32 cellular contexts compared by ENCODE assay signal in genomic region chr17:57794841-57795240, GRCh38. TPM values are rescaled to one million over a fixed set of nuclear protein-coding genes. Genes with fewer than 3 reads are reported as not detected.
"Had no signal": no experiment of that assay in that cellular context is flagged by ENCODE, and none has a peak within 500 bp of the region (broad histone marks: within the 10 kb centered on the region; RNA-seq: fewer than 3 reads in every experiment).

No MANE protein-coding gene starts in this region.

- H3K9me3 ChIP-seq: left ventricle myocardium inferior, neutrophil, sigmoid colon, spleen, suprapubic skin, thoracic aorta, tibial artery, upper lobe of right lung had no signal

- H3K9me3 Mint-ChIP-seq: immature natural killer cell; natural killer cell; stimulated activated effector memory CD8-positive, alpha-beta T cell treated with anti-CD3 and anti-CD28 coated beads, Interleukin-12 subunit alpha, Interleukin-12 subunit beta, amount 100 ng/mL, for 72 hours; stimulated activated naive CD8-positive, alpha-beta T cell treated with anti-CD3 and anti-CD28 coated beads, Interleukin-15, Interleukin-2, amounts not matched to agents 100 ng/mL and 50 ng/mL, for 24 hours had no signal

- H3K4me3 ChIP-seq: left ventricle myocardium inferior, lung, neural progenitor cell, sigmoid colon, spleen, suprapubic skin, thoracic aorta, tibial artery, upper lobe of right lung had no signal

- H3K27ac ChIP-seq: left ventricle myocardium inferior, neural progenitor cell, neutrophil, sigmoid colon, spleen, suprapubic skin, thoracic aorta, tibial artery, upper lobe of right lung had no signal

- DNase-seq: hypothalamus; immature natural killer cell; left ventricle myocardium inferior; mesendoderm; naive B cell; natural killer cell; nephron progenitor cell; occipital lobe; right cardiac atrium; sigmoid colon; small intestine; spleen; stimulated activated CD4-positive, alpha-beta T cell treated with anti-CD3 and anti-CD28 coated beads, Interleukin-4, amount 100 ng/mL, for 24 hours; tibial artery; trophoblast cell; upper lobe of right lung had no signal

- ATAC-seq: natural killer cell; right cardiac atrium; stimulated activated effector memory CD8-positive, alpha-beta T cell treated with anti-CD3 and anti-CD28 coated beads, Interleukin-12 subunit alpha, Interleukin-12 subunit beta, amount 100 ng/mL, for 72 hours; upper lobe of right lung had no signal

- H3K27ac Mint-ChIP-seq: immature natural killer cell; mesothelial cell of epicardium; naive B cell; natural killer cell; nephron progenitor cell; neural progenitor cell; progenitor cell of endocrine pancreas; stimulated activated effector memory CD8-positive, alpha-beta T cell treated with anti-CD3 and anti-CD28 coated beads, Interleukin-12 subunit alpha, Interleukin-12 subunit beta, amount 100 ng/mL, for 72 hours; stimulated activated naive CD8-positive, alpha-beta T cell treated with anti-CD3 and anti-CD28 coated beads, Interleukin-15, Interleukin-2, amounts not matched to agents 100 ng/mL and 50 ng/mL, for 24 hours had no signal

- H3K27me3 ChIP-seq: neural progenitor cell, sigmoid colon, spleen had no signal

- H3K36me3 ChIP-seq: left ventricle myocardium inferior, neural progenitor cell, neutrophil, sigmoid colon, spleen, suprapubic skin, thoracic aorta, tibial artery, upper lobe of right lung had no signal

- H3K4me1 Mint-ChIP-seq: immature natural killer cell; mesothelial cell of epicardium; naive B cell; natural killer cell; nephron progenitor cell; neural progenitor cell; stimulated activated effector memory CD8-positive, alpha-beta T cell treated with anti-CD3 and anti-CD28 coated beads, Interleukin-12 subunit alpha, Interleukin-12 subunit beta, amount 100 ng/mL, for 72 hours had no signal

- H3K36me3 Mint-ChIP-seq: immature natural killer cell; mesothelial cell of epicardium; naive B cell; natural killer cell; stimulated activated effector memory CD8-positive, alpha-beta T cell treated with anti-CD3 and anti-CD28 coated beads, Interleukin-12 subunit alpha, Interleukin-12 subunit beta, amount 100 ng/mL, for 72 hours had no signal

- H3K4me3 Mint-ChIP-seq: immature natural killer cell; mesothelial cell of epicardium; naive B cell; natural killer cell; nephron progenitor cell; neural progenitor cell; stimulated activated effector memory CD8-positive, alpha-beta T cell treated with anti-CD3 and anti-CD28 coated beads, Interleukin-12 subunit alpha, Interleukin-12 subunit beta, amount 100 ng/mL, for 72 hours; stimulated activated naive CD8-positive, alpha-beta T cell treated with anti-CD3 and anti-CD28 coated beads, Interleukin-15, Interleukin-2, amounts not matched to agents 100 ng/mL and 50 ng/mL, for 24 hours had no signal

- H3K4me1 ChIP-seq: left ventricle myocardium inferior, neural progenitor cell, sigmoid colon, spleen, suprapubic skin, tibial artery, upper lobe of right lung had no signal

RNA-seq across cellular contexts. Expression of gene CCDC182, which starts 49.7 kb away (rescaled TPM):
- total RNA-seq: kidney epithelial cell, left ventricle myocardium inferior, lower leg skin, lung, mesothelial cell of epicardium, mononuclear cell, natural killer cell, osteocyte, progenitor cell of endocrine pancreas, pulmonary artery endothelial cell, renal cortical epithelial cell, right cardiac atrium, sigmoid colon, spleen, subcutaneous adipose tissue, suprapubic skin, thoracic aorta, upper lobe of right lung had no signal
- polyA plus RNA-seq: immature natural killer cell, lung, right cardiac atrium, sigmoid colon, small intestine, spleen had no signal
